ENCODE assay signal across 10 cellular contexts in the genomic region with DNA sequence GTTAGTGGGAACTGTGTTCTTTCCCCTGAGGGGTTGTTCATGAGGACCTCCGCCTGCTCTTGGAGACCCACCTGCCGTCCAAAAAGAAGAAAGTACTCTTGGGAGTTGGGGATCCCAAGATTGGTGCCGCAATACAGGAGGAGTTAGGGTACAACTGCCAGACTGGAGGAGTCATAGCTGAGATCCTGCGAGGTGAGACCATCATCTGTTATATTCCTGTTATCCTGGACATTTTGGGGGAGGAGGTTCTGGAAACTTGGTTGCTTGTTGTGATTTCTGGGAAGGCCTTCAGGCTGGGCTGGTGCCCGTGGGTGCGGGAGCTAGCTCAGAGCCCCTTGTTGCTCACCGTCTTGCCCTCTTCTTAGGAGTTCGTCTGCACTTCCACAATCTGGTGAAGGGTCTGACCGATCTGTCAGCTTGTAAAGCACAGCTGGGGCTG. TPM values are rescaled to one million over a fixed set of nuclear protein-coding genes. Genes with fewer than 3 reads are reported as not detected.
DNase-seq lines count a peak whose midpoint lies in the region; ATAC-seq and TF ChIP-seq lines count a peak whose summit lies in the region.
"Had no signal": no experiment of that assay in that cellular context is flagged by ENCODE, and none has a peak within 500 bp of the region (broad histone marks: within the 10 kb centered on the region; RNA-seq: fewer than 3 reads in every experiment).

No MANE protein-coding gene starts in this region.

- H3K9me3 Mint-ChIP-seq in activated CD4-positive, alpha-beta T cell treated with anti-CD3 and anti-CD28 coated beads for 36 hours (ENCODE audit: low read depth), result no peaks in the 10 kb centered on the region

- H3K4me3 ChIP-seq in RWPE2 (ENCODE audit: severe bottlenecking), result peak overlapping the region; percentile 56
- peak overlapping the region; percentile 64 for H3K4me3 ChIP-seq in epithelial cell of proximal tubule (ENCODE audit: low read depth, low read length)
- peak overlapping the region; percentile 87 for H3K4me3 ChIP-seq in skeletal muscle cell (ENCODE audit: low read depth, low read length)

- peak overlapping the region; percentile 81 for H3K27ac ChIP-seq in RWPE2 (ENCODE audit: poor library complexity, severe bottlenecking)
- H3K27ac ChIP-seq: upper lobe of right lung had no signal

- no peaks in the 10 kb centered on the region for H3K27me3 ChIP-seq in RWPE2 (ENCODE audit: insufficient read depth, poor library complexity, severe bottlenecking)
- H3K27me3 ChIP-seq: upper lobe of right lung had no signal

- intact Hi-C loops in activated CD4-positive, alpha-beta T cell treated with anti-CD3 and anti-CD28 coated beads for 36 hours (cut with DNase I, micrococcal nuclease), result loop anchor here in 1 of 2 experiments (5.0 kb wide), 1 partner anchor 753 kb away; a partner anchor contains a TSS

- peak overlapping the region; percentile 87 for H3K4me3 Mint-ChIP-seq in activated CD4-positive, alpha-beta T cell treated with anti-CD3 and anti-CD28 coated beads for 36 hours

- ATAC-seq in activated CD4-positive, alpha-beta T cell treated with anti-CD3 and anti-CD28 coated beads for 36 hours, result no peak
- ATAC-seq in RWPE2 (ENCODE audit: low read depth), result no peak
- ATAC-seq: upper lobe of right lung had no signal

- no peaks in the 10 kb centered on the region for H3K27me3 Mint-ChIP-seq in activated CD4-positive, alpha-beta T cell treated with anti-CD3 and anti-CD28 coated beads for 36 hours

- TF ChIP-seq CTCF in RWPE2 (IDR thresholded peaks at IDR 0.05; ENCODE audit: poor library complexity, severe bottlenecking), result no peak
- no peak for TF ChIP-seq CTCF in epithelial cell of proximal tubule (conservative IDR thresholded peaks at IDR 0.05; ENCODE audit: low read depth, low read length)

- peaks cover 61% of the 10 kb centered on the region for H3K36me3 ChIP-seq in RWPE2 (ENCODE audit: low read depth)

- peak overlapping the region; percentile 89 for H3K27ac Mint-ChIP-seq in activated CD4-positive, alpha-beta T cell treated with anti-CD3 and anti-CD28 coated beads for 36 hours

- H3K36me3 Mint-ChIP-seq in activated CD4-positive, alpha-beta T cell treated with anti-CD3 and anti-CD28 coated beads for 36 hours (ENCODE audit: low read depth), result peaks cover 64% of the 10 kb centered on the region

- no peak for DNase-seq in activated CD4-positive, alpha-beta T cell treated with anti-CD3 and anti-CD28 coated beads for 36 hours
- no peak for DNase-seq in activated CD4-positive, alpha-beta T cell treated with anti-CD3 and anti-CD28 coated beads for 1 hour
- no peak for DNase-seq in RWPE2 (ENCODE audit: low spot score)
- no peak for DNase-seq in epithelial cell of proximal tubule (ENCODE audit: low read depth)
- DNase-seq in skeletal muscle cell (ENCODE audit: low read depth), result no peak
- DNase-seq in dermis blood vessel endothelial cell, result no peak
- no peak for DNase-seq in iPS-NIHi7 (ENCODE audit: extremely low spot score)
- no peak for DNase-seq in NCI-H2227 treated with DMSO at 0.1 percent for 48 hours (lab: John Stamatoyannopoulos, UW)
- DNase-seq: upper lobe of right lung had no signal

- CTCF ChIA-PET in activated CD4-positive, alpha-beta T cell treated with anti-CD3 and anti-CD28 coated beads for 36 hours (lab: Charles Lee), result interaction anchor here (1.0 kb wide), 1 partner anchor 10 kb away, joined by 3 read pairs; a partner anchor contains a TSS

- POLR2A ChIA-PET in activated CD4-positive, alpha-beta T cell treated with anti-CD3 and anti-CD28 coated beads for 36 hours (lab: Charles Lee), result interaction anchor here (0.6 to 1.0 kb wide), 2 partner anchors 10 kb away, joined by 4 read pairs; a partner anchor contains a TSS

- H3K4me1 Mint-ChIP-seq in activated CD4-positive, alpha-beta T cell treated with anti-CD3 and anti-CD28 coated beads for 36 hours, result peaks cover 42% of the 10 kb centered on the region

- H3K9me3 ChIP-seq in RWPE2 (ENCODE audit: severe bottlenecking), result no peaks in the 10 kb centered on the region
- H3K9me3 ChIP-seq: upper lobe of right lung had no signal

- peaks cover 4% of the 10 kb centered on the region for H3K4me1 ChIP-seq in RWPE2 (ENCODE audit: insufficient read depth, poor library complexity, severe bottlenecking)

RNA-seq across cellular contexts. Expression of a gene that starts 2.0 kb away (rescaled TPM):
- 100 to 1,000 TPM; 504 to 532 TPM for total RNA-seq in activated CD4-positive, alpha-beta T cell treated with anti-CD3 and anti-CD28 coated beads for 36 hours
- total RNA-seq in epithelial cell of proximal tubule (172 and 318 TPM in 2 replicates), dermis blood vessel endothelial cell (149 and 182 TPM in 2 replicates)

RNA-seq across cellular contexts. Expression of a gene that starts 9.6 kb away (rescaled TPM):
- total RNA-seq in activated CD4-positive, alpha-beta T cell treated with anti-CD3 and anti-CD28 coated beads for 36 hours, result 100 to 1,000 TPM in 1 of 2 experiments, 10 to 100 TPM in 1; 92.4 to 115 TPM
- 99.3 and 123 TPM in 2 replicates for total RNA-seq in epithelial cell of proximal tubule
- 118 and 131 TPM in 2 replicates for total RNA-seq in dermis blood vessel endothelial cell

RNA-seq across cellular contexts. Expression of a gene that starts 38.2 kb away (rescaled TPM):
- 1 to 10 TPM; 3.7 to 4.3 TPM for total RNA-seq in activated CD4-positive, alpha-beta T cell treated with anti-CD3 and anti-CD28 coated beads for 36 hours
- total RNA-seq in epithelial cell of proximal tubule (0.36 and 2.5 TPM in 2 replicates), dermis blood vessel endothelial cell (1.0 and 2.4 TPM in 2 replicates)
- total RNA-seq: HT1080 had no signal
